ENCODE assay signal across 8 cellular contexts in the genomic region with DNA sequence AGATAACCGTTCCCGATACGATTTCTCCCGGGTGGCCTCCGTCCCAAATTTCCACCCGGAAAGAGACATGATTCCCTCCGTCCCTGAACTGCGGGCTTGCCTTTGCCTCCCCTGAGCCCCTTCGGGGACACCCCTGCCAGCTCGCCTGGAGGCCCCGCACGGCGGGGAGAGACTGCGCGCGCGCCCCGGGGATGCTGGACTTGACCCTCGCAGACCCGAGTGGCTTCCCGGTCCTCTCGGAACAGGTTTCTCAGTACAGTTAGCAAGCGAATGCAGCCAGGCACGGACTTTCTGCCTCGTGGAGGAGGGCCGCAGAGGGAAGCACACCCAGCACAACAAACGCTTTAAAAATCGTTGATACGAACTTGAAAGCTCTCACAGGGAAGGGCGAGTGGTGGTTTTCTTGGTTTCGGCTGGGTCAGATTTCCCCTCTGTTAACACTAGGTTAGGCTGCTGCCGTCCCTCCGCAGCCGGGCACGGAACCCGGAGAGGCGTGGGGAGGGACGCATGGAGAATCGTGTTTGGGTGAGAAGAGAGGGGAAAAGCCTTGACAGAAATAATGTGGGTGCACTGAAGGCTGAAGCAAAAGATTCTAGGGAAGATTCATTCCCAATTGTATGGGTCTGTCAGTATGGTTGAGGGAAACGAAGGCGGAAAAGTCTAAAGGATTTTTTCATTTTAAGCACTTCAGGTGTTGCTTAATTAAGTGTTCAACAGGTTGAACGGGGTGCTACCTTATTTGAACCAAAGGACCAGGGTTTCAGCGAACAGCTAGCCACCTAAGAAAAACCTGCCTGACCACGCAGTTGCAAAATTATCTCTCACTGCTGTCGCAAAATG. TPM values are rescaled to one million over a fixed set of nuclear protein-coding genes. Genes with fewer than 3 reads are reported as not detected.
A peak's percentile ranks its signal among the peaks of the same experiment; 100 is the strongest.
DNase-seq lines count a peak whose midpoint lies in the region; ATAC-seq and TF ChIP-seq lines count a peak whose summit lies in the region.

No MANE protein-coding gene starts in this region.

- H3K4me3 ChIP-seq in effector memory CD4-positive, alpha-beta T cell (ENCODE audit: insufficient read depth, low read depth, low read length, poor library complexity, severe bottlenecking) = peak overlapping the region; percentile 66
- peak overlapping the region; percentile 25 for H3K4me3 ChIP-seq in mucosa of stomach (ENCODE audit: low read length)
- peak overlapping the region; percentile 20 to 22 for H3K4me3 ChIP-seq in aorta (ENCODE audit: low read length in 2 of 2)

- peak overlapping the region; percentile 75 to 81 (median 79) for H3K4me3 Mint-ChIP-seq in T-cell

- peaks cover 3% of the 10 kb centered on the region for H3K36me3 Mint-ChIP-seq in T-cell

- intact Hi-C loops in aorta (cut with DNase I) = no loop called here

- peak; percentile 57 for DNase-seq in GM10266 (ENCODE audit: extremely low spot score)
- DNase-seq in T-cell = peak in 10 of 34 experiments; percentile 2 to 20 (median 11)
- no peak for DNase-seq in effector memory CD4-positive, alpha-beta T cell
- DNase-seq in aorta = peak in 1 of 2 donors; percentile 57
- DNase-seq in amniotic stem cell (lab: John Stamatoyannopoulos, UW) = no peak

- no peak for TF ChIP-seq CTCF in GM10266 (IDR thresholded peaks at IDR 0.05; ENCODE audit: control insufficient read depth, insufficient read depth, low read depth, missing control alignments)

- no peaks in the 10 kb centered on the region for H3K36me3 ChIP-seq in effector memory CD4-positive, alpha-beta T cell (ENCODE audit: control insufficient read depth, insufficient read depth, low read length)
- H3K36me3 ChIP-seq in mucosa of stomach (ENCODE audit: control insufficient read depth, insufficient read depth, low read length) = no peaks in the 10 kb centered on the region
- H3K36me3 ChIP-seq in aorta (ENCODE audit: control insufficient read depth in 1 of 2, insufficient read depth in 2 of 2, low read length in 1 of 2) = no peaks in the 10 kb centered on the region

- peak overlapping the region; percentile 75 for H3K9ac ChIP-seq in mucosa of stomach (ENCODE audit: low read length)

- peaks cover 70 to 78% of the 10 kb centered on the region in 2 donors for H3K27me3 Mint-ChIP-seq in T-cell

- no peak overlapping the region for H3K27ac ChIP-seq in effector memory CD4-positive, alpha-beta T cell (ENCODE audit: insufficient read depth, low read length, poor library complexity, severe bottlenecking)
- H3K27ac ChIP-seq in aorta (ENCODE audit: low read depth in 1 of 2, low read length in 2 of 2) = no peak overlapping the region

- peaks cover 28 to 45% (median 31%) of the 10 kb centered on the region in 3 donors for H3K4me1 Mint-ChIP-seq in T-cell

- no peaks in the 10 kb centered on the region for H3K9me3 ChIP-seq in effector memory CD4-positive, alpha-beta T cell (ENCODE audit: control insufficient read depth, low read length)
- H3K9me3 ChIP-seq in mucosa of stomach (ENCODE audit: control insufficient read depth, low read length) = no peaks in the 10 kb centered on the region
- H3K9me3 ChIP-seq in aorta (ENCODE audit: control insufficient read depth, low read length) = no peaks in the 10 kb centered on the region

- no peaks in the 10 kb centered on the region for H3K9me3 Mint-ChIP-seq in T-cell

- peaks cover 34% of the 10 kb centered on the region for H3K27me3 ChIP-seq in effector memory CD4-positive, alpha-beta T cell (replicated peaks; ENCODE audit: control insufficient read depth, insufficient read depth, low read length, poor library complexity, severe bottlenecking)
- peaks cover 24% of the 10 kb centered on the region for H3K27me3 ChIP-seq in mucosa of stomach (ENCODE audit: control insufficient read depth, insufficient read depth, low read length)
- H3K27me3 ChIP-seq in aorta (ENCODE audit: control insufficient read depth in 1 of 2, insufficient read depth in 2 of 2, low read length in 1 of 2) = no peaks in the 10 kb centered on the region

- CTCF ChIA-PET in T-cell (lab: Charles Lee) = interaction anchor here (0.6 kb wide), 3 partner anchors 198 to 475 kb away, joined by 3 to 4 read pairs (median 3); no protein-coding TSS in a partner anchor

- peaks cover 16% of the 10 kb centered on the region for H3K4me1 ChIP-seq in effector memory CD4-positive, alpha-beta T cell (ENCODE audit: control insufficient read depth, insufficient read depth, low read length, poor library complexity, severe bottlenecking)
- H3K4me1 ChIP-seq in mucosa of stomach (ENCODE audit: control insufficient read depth, insufficient read depth, low read length) (peaks cover 54% of the 10 kb centered on the region), aorta (ENCODE audit: control insufficient read depth in 1 of 2, insufficient read depth in 2 of 2, low read length in 2 of 2) (no peaks in the 10 kb centered on the region)

- 6 to 8% methylated on average over 45 of the region's 45 CpGs for WGBS in aorta, 2 donors

- ATAC-seq in HG02885 (IDR thresholded peaks at IDR 0.05; ENCODE audit: poor library complexity, unreplicated experiment) = peak; percentile 33
- peak in 2 of 4 experiments; percentile 25 to 31 for ATAC-seq in T-cell (replicated peaks in 1 of 4)
- ATAC-seq in aorta (ENCODE audit: low FRiP score) = no peak
- no peak for ATAC-seq in HG02610 (IDR thresholded peaks at IDR 0.05; ENCODE audit: unreplicated experiment)

- POLR2A ChIA-PET in T-cell (lab: Charles Lee) = no interaction called here

- no peak overlapping the region for H3K27ac Mint-ChIP-seq in T-cell

RNA-seq across cellular contexts. Expression of a gene that starts 0.9 kb away (rescaled TPM):
- 1 to 10 TPM in 4 of 5 donors, under 1 TPM in 1; 0.41 to 4.6 (median 1.2) TPM for total RNA-seq in T-cell
- total RNA-seq in aorta = 1 to 10 TPM; 8.2 to 9.1 TPM
- polyA plus RNA-seq in aorta = 1 to 10 TPM in 1 of 2 donors, under 1 TPM in 1; 0.38 to 1.5 TPM
